1 cellular context compared by ENCODE assay signal in genomic region chr7:121398246-121398645, GRCh38.
TF ChIP-seq lines count a peak whose summit lies in the region.

No MANE protein-coding gene starts in this region.

TF ChIP-seq in GM23338, 12 proteins besides CTCF, POLR2A, EP300 and RAD21 (continued from another document):
- TF ChIP-seq ZNF462 (CRISPR knock-in tag; IDR thresholded peaks at IDR 0.05) (no peak), ETS1 (IDR thresholded peaks at IDR 0.05) (no peak), ZNF114 (CRISPR knock-in tag; IDR thresholded peaks at IDR 0.05) (no peak)
